1 cellular context compared by ENCODE assay signal in the genomic region with DNA sequence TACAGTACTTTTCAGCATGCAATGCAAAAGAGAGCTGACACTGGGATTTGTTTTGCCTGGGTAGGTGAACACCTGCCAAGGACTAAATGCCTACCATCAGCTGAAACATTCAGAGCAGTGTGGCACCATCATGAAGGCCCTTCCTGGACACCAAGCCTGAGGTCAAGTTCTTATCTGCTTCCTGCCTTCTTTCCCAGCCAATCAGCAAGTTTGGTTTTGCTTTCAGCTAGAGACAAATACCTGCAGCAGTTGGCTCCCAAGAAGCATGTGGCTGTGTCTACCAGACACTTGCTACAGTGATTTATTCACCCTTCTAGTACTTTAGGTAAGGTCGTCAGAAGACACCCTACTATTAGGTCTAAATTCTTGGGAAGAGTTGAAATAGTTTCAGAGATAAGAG.
A peak's percentile ranks its signal among the peaks of the same experiment; 100 is the strongest.
TF ChIP-seq lines count a peak whose summit lies in the region.

No MANE protein-coding gene starts in this region.

TF ChIP-seq in endothelial cell of umbilical vein, 7 proteins besides CTCF, POLR2A, EP300 and RAD21:
- TF ChIP-seq GATA2 (IDR thresholded peaks at IDR 0.05; ENCODE audit: insufficient read depth, insufficient read length, low read depth, low read length) (peak; percentile 57), EZH2 (IDR thresholded peaks at IDR 0.05; ENCODE audit: borderline replicate concordance, low read depth, low read length, severe bottlenecking) (no peak)
